1 cellular context compared by ENCODE assay signal in genomic region chr9:136245194-136246150, GRCh38.
A peak's percentile ranks its signal among the peaks of the same experiment; 100 is the strongest.
TF ChIP-seq lines count a peak whose summit lies in the region.

QSOX2 (minus strand) TSS chr9:136245812; CDS start chr9:136245803, 9 bp downstream.

TF ChIP-seq in K562, 482 proteins besides CTCF, POLR2A, EP300 and RAD21 (continued from another document and continues in another):
- no peak for TF ChIP-seq TSHZ1 (CRISPR knock-in tag; IDR thresholded peaks at IDR 0.05)
- TF ChIP-seq TRIM25 (IDR thresholded peaks at IDR 0.05; ENCODE audit: borderline replicate concordance): no peak
- peak in 1 of 2 experiments; percentile 55; a peak in 1 of 4 replicates for TF ChIP-seq TEAD1 (CRISPR knock-in tag; IDR thresholded peaks at IDR 0.05)
- TF ChIP-seq TGIF2 (CRISPR knock-in tag; IDR thresholded peaks at IDR 0.05): peak; percentile 58; the same call in 1 of the 2 replicates
- TF ChIP-seq TBP (optimal IDR thresholded peaks at IDR 0.05; ENCODE audit: low read depth, low read length): peak; percentile 88
- no peak for TF ChIP-seq PATZ1 (CRISPR knock-in tag; IDR thresholded peaks at IDR 0.05; ENCODE audit: borderline replicate concordance)
- TF ChIP-seq GMEB1 (CRISPR knock-in tag; IDR thresholded peaks at IDR 0.05): peak; percentile 79
- no peak for TF ChIP-seq RFX7 (CRISPR knock-in tag; IDR thresholded peaks at IDR 0.05)
- TF ChIP-seq HDAC1 (IDR thresholded peaks at IDR 0.05): peak; percentile 29 to 96; a peak in 2 of 4 replicates
- peak; percentile 9; the same call in 1 of the 2 replicates for TF ChIP-seq MITF (IDR thresholded peaks at IDR 0.05)
- TF ChIP-seq YBX1 (IDR thresholded peaks at IDR 0.05): no peak
- no peak for TF ChIP-seq ZNF778 (CRISPR knock-in tag; IDR thresholded peaks at IDR 0.05)
- no peak for TF ChIP-seq MAFG (tag; conservative IDR thresholded peaks at IDR 0.05)
- TF ChIP-seq MXD1 (CRISPR knock-in tag; IDR thresholded peaks at IDR 0.05; ENCODE audit: borderline replicate concordance, poor library complexity, severe bottlenecking): peak; percentile 95
- TF ChIP-seq FOXA3 (CRISPR knock-in tag; conservative IDR thresholded peaks at IDR 0.05 in 1 of 2, IDR thresholded peaks at IDR 0.05 in 1 of 2): no peak
- TF ChIP-seq BCOR (IDR thresholded peaks at IDR 0.05): no peak
- TF ChIP-seq ZNF282 (CRISPR knock-in tag; IDR thresholded peaks at IDR 0.05): no peak
- TF ChIP-seq ZNF23 (CRISPR knock-in tag; IDR thresholded peaks at IDR 0.05): no peak
- no peak for TF ChIP-seq ARID3A (IDR thresholded peaks at IDR 0.05; ENCODE audit: borderline replicate concordance, low read depth, low read length)
- no peak for TF ChIP-seq ZNF134 (CRISPR knock-in tag; conservative IDR thresholded peaks at IDR 0.05)
- no peak for TF ChIP-seq POU5F1 (IDR thresholded peaks at IDR 0.05; ENCODE audit: borderline replicate concordance, low read depth, low read length, partially characterized antibody)
- TF ChIP-seq MYBL2 (IDR thresholded peaks at IDR 0.05; ENCODE audit: low read depth): no peak
- TF ChIP-seq MYBL2 (CRISPR knock-in tag; IDR thresholded peaks at IDR 0.05; ENCODE audit: borderline replicate concordance): no peak
- TF ChIP-seq MEF2A (IDR thresholded peaks at IDR 0.05; ENCODE audit: control insufficient read depth, low read depth, low read length): no peak
- TF ChIP-seq ATF1 (CRISPR knock-in tag; IDR thresholded peaks at IDR 0.05): no peak
- peak; percentile 19; the same call in 1 of the 2 replicates for TF ChIP-seq ATF1 (tag; IDR thresholded peaks at IDR 0.05)
- TF ChIP-seq NFXL1 (CRISPR knock-in tag; IDR thresholded peaks at IDR 0.05): no peak
- no peak for TF ChIP-seq BACH1 (tag; IDR thresholded peaks at IDR 0.05)
- TF ChIP-seq ZBTB34 (CRISPR knock-in tag; IDR thresholded peaks at IDR 0.05): no peak
- no peak for TF ChIP-seq ETV1 (tag; conservative IDR thresholded peaks at IDR 0.05; ENCODE audit: low read depth)
- TF ChIP-seq E2F5 (CRISPR knock-in tag; IDR thresholded peaks at IDR 0.05): no peak
- TF ChIP-seq ZNF217 (CRISPR knock-in tag; IDR thresholded peaks at IDR 0.05): no peak
- no peak; a peak in 1 of 4 replicates for TF ChIP-seq SRF (CRISPR knock-in tag; IDR thresholded peaks at IDR 0.05)
- no peak for TF ChIP-seq KAT8 (IDR thresholded peaks at IDR 0.05; ENCODE audit: low read depth)
- no peak for TF ChIP-seq SMARCA4 (IDR thresholded peaks at IDR 0.05)
- TF ChIP-seq CCNT2 (IDR thresholded peaks at IDR 0.05; ENCODE audit: borderline replicate concordance, extremely low read depth, insufficient read length, low read depth, low read length): peak; percentile 70
- TF ChIP-seq U2AF2 (optimal IDR thresholded peaks at IDR 0.05; ENCODE audit: low read depth, low read length): no peak
- TF ChIP-seq ZNF639 (CRISPR knock-in tag; conservative IDR thresholded peaks at IDR 0.05 in 1 of 2, IDR thresholded peaks at IDR 0.05 in 1 of 2): peak in 1 of 2 experiments; percentile 91; a peak in 2 of 4 replicates
- no peak for TF ChIP-seq ZBED1 (IDR thresholded peaks at IDR 0.05)
- peak; percentile 84 to 98 (median 94) for TF ChIP-seq YY1 (IDR thresholded peaks at IDR 0.05; ENCODE audit: borderline replicate concordance in 1 of 3, control insufficient read depth in 1 of 3, extremely low read depth in 1 of 3, insufficient read depth in 3 of 3, insufficient read length in 1 of 3, insufficient replicate concordance in 2 of 3, low read depth in 1 of 3, low read length in 2 of 3)
- peak; percentile 81 for TF ChIP-seq SMAD4 (CRISPR knock-in tag; conservative IDR thresholded peaks at IDR 0.05)
- no peak for TF ChIP-seq MCM3 (IDR thresholded peaks at IDR 0.05)
- no peak for TF ChIP-seq ZBTB8A (IDR thresholded peaks at IDR 0.05; ENCODE audit: partially characterized antibody)
- TF ChIP-seq ZNF121 (CRISPR knock-in tag; conservative IDR thresholded peaks at IDR 0.05): no peak
- peak; percentile 88 to 92 for TF ChIP-seq E2F6 (IDR thresholded peaks at IDR 0.05; ENCODE audit: borderline replicate concordance in 1 of 2, extremely low read depth in 1 of 2, insufficient read depth in 1 of 2, insufficient read length in 1 of 2, low read depth in 1 of 2, low read length in 1 of 2, poor library complexity in 1 of 2, severe bottlenecking in 1 of 2)
